ENCODE assay signal across 29 cellular contexts in genomic region chr12:29751676-29752075, GRCh38. TPM values are rescaled to one million over a fixed set of nuclear protein-coding genes. Genes with fewer than 3 reads are reported as not detected.
"Had no signal": no experiment of that assay in that cellular context is flagged by ENCODE, and none has a peak within 500 bp of the region (broad histone marks: within the 10 kb centered on the region; RNA-seq: fewer than 3 reads in every experiment).

No MANE protein-coding gene starts in this region.

- H3K4me3 ChIP-seq: adrenal gland, body of pancreas, heart left ventricle had no signal

- ATAC-seq: activated CD4-positive, alpha-beta T cell treated with anti-CD3 and anti-CD28 coated beads for 36 hours; activated CD8-positive, alpha-beta memory T cell treated with anti-CD3 and anti-CD28 coated beads, Interleukin-2, amount 10 ng/mL, durations not matched to agents 7 days and 5 days; activated CD8-positive, alpha-beta T cell treated with anti-CD3 and anti-CD28 coated beads, Interleukin-2, amount 10 ng/mL, durations not matched to agents 7 days and 5 days; activated naive CD8-positive, alpha-beta T cell treated with anti-CD3 and anti-CD28 coated beads, Interleukin-2, amount 50 U/mL, for 24 hours; body of pancreas; esophagus mucosa; heart left ventricle had no signal

- FAIRE-seq: colon, frontal cortex had no signal

- H3K4me1 ChIP-seq: adrenal gland, body of pancreas had no signal

- H3K9me3 ChIP-seq: adrenal gland, body of pancreas, heart left ventricle had no signal

- DNase-seq: activated CD4-positive, alpha-beta memory T cell treated with anti-CD3 and anti-CD28 coated beads for 36 hours; activated CD4-positive, alpha-beta T cell treated with anti-CD3 and anti-CD28 coated beads for 36 hours; activated CD4-positive, alpha-beta T cell treated with anti-CD3 and anti-CD28 coated beads, Interleukin-2, amount 10 ng/mL, durations not matched to agents 24 days and 14 days; activated CD4-positive, CD25-positive, alpha-beta regulatory T cell; activated CD4-positive, CD25-positive, alpha-beta regulatory T cell treated with anti-CD3 and anti-CD28 coated beads, Interleukin-2, amount 50 U/mL, for 72 hours; activated CD8-positive, alpha-beta memory T cell treated with anti-CD3 and anti-CD28 coated beads, Interleukin-2, amount 10 ng/mL, durations not matched to agents 7 days and 5 days; activated CD8-positive, alpha-beta memory T cell treated with anti-CD3 and anti-CD28 coated beads, Interleukin-2, amount 50 U/mL, for 4 hours; activated CD8-positive, alpha-beta T cell treated with anti-CD3 and anti-CD28 coated beads, Interleukin-2, amount 10 ng/mL, durations not matched to agents 7 days and 5 days; activated effector memory CD4-positive, alpha-beta T cell treated with anti-CD3 and anti-CD28 coated beads, Interleukin-2, amount 50 U/mL, for 16 hours; activated naive CD4-positive, alpha-beta T cell treated with anti-CD3 and anti-CD28 coated beads for 36 hours; activated naive CD8-positive, alpha-beta T cell treated with anti-CD3 and anti-CD28 coated beads for 36 hours; activated naive CD8-positive, alpha-beta T cell treated with anti-CD3 and anti-CD28 coated beads, Interleukin-2, amount 50 U/mL, for 24 hours; activated T-cell treated with anti-CD3 and anti-CD28 coated beads, Interleukin-2, amount 50 U/mL, for 1 hour; activated T-cell treated with anti-CD3 and anti-CD28 coated beads, Interleukin-2, amount 50 U/mL, for 48 hours; adrenal gland; amygdala; aorta; body of pancreas; caudate nucleus; cortex of kidney; dermis blood vessel endothelial cell; effector CD8-positive, alpha-beta T cell; endodermal cell; heart left ventricle; T-helper 2 cell had no signal

- H3K27ac ChIP-seq: adrenal gland, body of pancreas, heart left ventricle had no signal

- H3K36me3 ChIP-seq: adrenal gland had no signal

- H3K27me3 ChIP-seq: adrenal gland, body of pancreas, heart left ventricle had no signal

RNA-seq across cellular contexts. Expression of gene TMTC1, which starts 32.1 kb away (rescaled TPM):
- total RNA-seq: activated CD8-positive, alpha-beta memory T cell treated with anti-CD3 and anti-CD28 coated beads for 36 hours; activated CD8-positive, alpha-beta T cell treated with anti-CD3 and anti-CD28 coated beads, Interleukin-2, amount 10 ng/mL, durations not matched to agents 7 days and 5 days; activated naive CD4-positive, alpha-beta T cell treated with anti-CD3 and anti-CD28 coated beads for 36 hours; activated naive CD8-positive, alpha-beta T cell treated with anti-CD3 and anti-CD28 coated beads for 36 hours had no signal
